In the genomic region with DNA sequence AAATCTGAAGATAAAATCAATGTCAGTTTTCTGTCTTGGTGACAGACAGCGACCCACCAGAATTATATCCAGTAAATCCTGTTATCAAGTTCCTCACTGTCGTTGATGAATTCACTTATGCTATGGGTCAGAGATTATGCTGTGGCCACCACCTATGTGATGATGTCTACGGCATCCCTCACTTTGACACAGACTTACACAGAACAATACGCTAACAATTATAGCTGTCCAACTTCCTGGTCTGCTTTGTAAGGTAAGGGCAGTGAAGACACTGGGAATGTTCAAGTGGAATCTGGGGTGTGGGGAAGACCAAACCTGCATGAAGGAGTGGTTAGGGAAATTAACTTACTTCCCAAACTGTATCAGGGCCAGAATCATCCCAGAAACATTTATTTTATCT, we compare ENCODE assay signal across 7 cellular contexts. TPM values are rescaled to one million over a fixed set of nuclear protein-coding genes. Genes with fewer than 3 reads are reported as not detected.
"Had no signal": no experiment of that assay in that cellular context is flagged by ENCODE, and none has a peak within 500 bp of the region (broad histone marks: within the 10 kb centered on the region; RNA-seq: fewer than 3 reads in every experiment).

No MANE protein-coding gene starts in this region.

- H3K4me3 Mint-ChIP-seq: IgD-negative memory B cell had no signal

- ATAC-seq: HepG2, K562 had no signal

- H3K36me3 Mint-ChIP-seq: IgD-negative memory B cell had no signal

- DNase-seq: IMR-90, KBM-7 had no signal

- H3K27ac Mint-ChIP-seq: IgD-negative memory B cell had no signal

- H3K4me3 ChIP-seq: K562 had no signal

- H3K27ac ChIP-seq: HL-60 had no signal

RNA-seq across cellular contexts. Expression of gene PAX6, which starts 19.3 kb away (rescaled TPM):
- total RNA-seq: HT-29, IMR-90 had no signal
- polyA plus RNA-seq: IgD-negative memory B cell, IMR-90 had no signal
